11 cellular contexts compared by ENCODE assay signal in genomic region chr20:13219327-13220193, GRCh38. TPM values are rescaled to one million over a fixed set of nuclear protein-coding genes. Genes with fewer than 3 reads are reported as not detected.
DNase-seq lines count a peak whose midpoint lies in the region; ATAC-seq, FAIRE-seq and TF ChIP-seq lines count a peak whose summit lies in the region.
"Had no signal": no experiment of that assay in that cellular context is flagged by ENCODE, and none has a peak within 500 bp of the region (broad histone marks: within the 10 kb centered on the region; RNA-seq: fewer than 3 reads in every experiment).

No MANE protein-coding gene starts in this region.

- H3K36me3 ChIP-seq in vagina = no peaks in the 10 kb centered on the region
- H3K36me3 ChIP-seq in adrenal gland (replicated peaks in 1 of 2) = no peaks in the 10 kb centered on the region

- H3K9me3 Mint-ChIP-seq in natural killer cell (no peaks in the 10 kb centered on the region), nephron (no peaks in the 10 kb centered on the region)
- H3K9me3 Mint-ChIP-seq in natural killer cell treated with Interleukin-12 subunit alpha and Interleukin-12 subunit beta and Interleukin-15 and Interleukin-18, amount 100 ng/mL, for 72 hours = no peaks in the 10 kb centered on the region

- DNase-seq in natural killer cell (no peak), epithelial cell of proximal tubule (ENCODE audit: low read depth) (no peak), vagina (ENCODE audit: extremely low spot score in 2 of 2) (no peak), GM12892 (ENCODE audit: insufficient read length) (no peak), adrenal gland (no peak)
- DNase-seq in natural killer cell treated with Interleukin-12 subunit alpha and Interleukin-12 subunit beta and Interleukin-15 and Interleukin-18, amount 100 ng/mL, for 72 hours (ENCODE audit: low spot score) = no peak
- no peak for DNase-seq in activated CD4-positive, CD25-positive, alpha-beta regulatory T cell treated with anti-CD3 and anti-CD28 coated beads, Interleukin-2, amount 50 U/mL, for 72 hours
- DNase-seq: effector CD8-positive, alpha-beta T cell had no signal

- FAIRE-seq in GM12892 (lab: Jason Lieb, UNC) = no peak
- FAIRE-seq: TTC549 had no signal

- H3K4me1 Mint-ChIP-seq in natural killer cell = peaks cover 15 to 25% of the 10 kb centered on the region in 2 donors
- peaks cover 0 to 17% of the 10 kb centered on the region in 2 donors for H3K4me1 Mint-ChIP-seq in natural killer cell treated with Interleukin-12 subunit alpha and Interleukin-12 subunit beta and Interleukin-15 and Interleukin-18, amount 100 ng/mL, for 72 hours (ENCODE audit: low read depth in 2 of 2)
- peaks cover 7% of the 10 kb centered on the region for H3K4me1 Mint-ChIP-seq in nephron

- no peaks in the 10 kb centered on the region for H3K36me3 Mint-ChIP-seq in natural killer cell
- no peaks in the 10 kb centered on the region for H3K36me3 Mint-ChIP-seq in natural killer cell treated with Interleukin-12 subunit alpha and Interleukin-12 subunit beta and Interleukin-15 and Interleukin-18, amount 100 ng/mL, for 72 hours
- no peaks in the 10 kb centered on the region for H3K36me3 Mint-ChIP-seq in nephron (ENCODE audit: low read depth)

- H3K4me3 Mint-ChIP-seq in natural killer cell (peak overlapping the region; percentile 81), nephron (peak overlapping the region; percentile 82 to 87 (median 83))
- no peak overlapping the region for H3K4me3 Mint-ChIP-seq in natural killer cell treated with Interleukin-12 subunit alpha and Interleukin-12 subunit beta and Interleukin-15 and Interleukin-18, amount 100 ng/mL, for 72 hours

- no peak for TF ChIP-seq POLR2A in vagina (IDR thresholded peaks at IDR 0.05)
- TF ChIP-seq POLR2A in GM12892 (IDR thresholded peaks at IDR 0.05; ENCODE audit: low read depth, low read length) = no peak
- no peak for TF ChIP-seq POLR2A in adrenal gland (IDR thresholded peaks at IDR 0.05)

- H3K27ac Mint-ChIP-seq in natural killer cell (no peak overlapping the region), nephron (no peak overlapping the region)
- H3K27ac Mint-ChIP-seq in natural killer cell treated with Interleukin-12 subunit alpha and Interleukin-12 subunit beta and Interleukin-15 and Interleukin-18, amount 100 ng/mL, for 72 hours = no peak overlapping the region

- H3K27me3 ChIP-seq in vagina (no peaks in the 10 kb centered on the region), adrenal gland (peaks cover 29% of the 10 kb centered on the region)

- peaks cover 26% of the 10 kb centered on the region for H3K4me1 ChIP-seq in vagina
- peaks cover 0 to 17% of the 10 kb centered on the region in 2 donors for H3K4me1 ChIP-seq in adrenal gland (replicated peaks in 1 of 2)

- H3K27me3 Mint-ChIP-seq in natural killer cell (ENCODE audit: low read depth in 2 of 2) (peaks cover 64 to 69% of the 10 kb centered on the region in 2 donors), nephron (ENCODE audit: low read depth) (peaks cover 84% of the 10 kb centered on the region)
- peaks cover 29 to 31% of the 10 kb centered on the region in 2 donors for H3K27me3 Mint-ChIP-seq in natural killer cell treated with Interleukin-12 subunit alpha and Interleukin-12 subunit beta and Interleukin-15 and Interleukin-18, amount 100 ng/mL, for 72 hours

- 21 to 30% (median 25%) methylated on average over 38 of the region's 38 CpGs for WGBS in adrenal gland, 4 donors

- intact Hi-C loops in natural killer cell (cut with micrococcal nuclease) = no loop called here
- intact Hi-C loops in vagina (cut with DNase I) = no loop called here
- intact Hi-C loops in adrenal gland (cut with DNase I) = no loop called here

- H3K27ac ChIP-seq in vagina = no peak overlapping the region
- no peak overlapping the region for H3K27ac ChIP-seq in adrenal gland
- H3K27ac ChIP-seq: HL-60 had no signal

- H3K9me3 ChIP-seq in vagina (no peaks in the 10 kb centered on the region), adrenal gland (replicated peaks in 1 of 3) (no peaks in the 10 kb centered on the region)

- no peak for ATAC-seq in natural killer cell
- no peak for ATAC-seq in natural killer cell treated with Interleukin-12 subunit alpha and Interleukin-12 subunit beta and Interleukin-15 and Interleukin-18, amount 100 ng/mL, for 72 hours

- TF ChIP-seq CTCF in natural killer cell (IDR thresholded peaks at IDR 0.05) = no peak
- no peak for TF ChIP-seq CTCF in epithelial cell of proximal tubule (conservative IDR thresholded peaks at IDR 0.05; ENCODE audit: low read depth, low read length)
- no peak for TF ChIP-seq CTCF in nephron (IDR thresholded peaks at IDR 0.05; ENCODE audit: unreplicated experiment in 3 of 3)
- no peak for TF ChIP-seq CTCF in vagina (IDR thresholded peaks at IDR 0.05)
- no peak for TF ChIP-seq CTCF in adrenal gland (IDR thresholded peaks at IDR 0.05)

- H3K4me3 ChIP-seq in epithelial cell of proximal tubule (ENCODE audit: low read depth, low read length) (peak overlapping the region; percentile 62), vagina (peak overlapping the region; percentile 41 to 64), adrenal gland (peak overlapping the region in 1 of 4 donors; percentile 62)

RNA-seq across cellular contexts. Expression of gene ISM1, which starts 1.5 kb away (rescaled TPM):
- total RNA-seq in natural killer cell (under 1 TPM in 1 of 3 donors, not detected in 2; 0.13 TPM), epithelial cell of proximal tubule (0.06 and 2.3 TPM in 2 replicates), vagina (14.5 TPM), adrenal gland (1 to 10 TPM in 4 of 8 donors, under 1 TPM in 4; 0.17 to 4.4 (median 1.1) TPM)
- not detected for total RNA-seq in natural killer cell treated with Interleukin-12 subunit alpha and Interleukin-12 subunit beta and Interleukin-15 and Interleukin-18, amount 100 ng/mL, for 72 hours
- polyA plus RNA-seq in GM12892 (2012; ENCODE audit: missing spikeins) = not detected
- polyA plus RNA-seq in adrenal gland = 1 to 10 TPM; 1.1 to 3.4 (median 2.1) TPM
